23 cellular contexts compared by ENCODE assay signal in genomic region chr11:128490092-128490491, GRCh38.
DNase-seq lines count a peak whose midpoint lies in the region; ATAC-seq, FAIRE-seq and TF ChIP-seq lines count a peak whose summit lies in the region.
"Had no signal": no experiment of that assay in that cellular context is flagged by ENCODE, and none has a peak within 500 bp of the region (broad histone marks: within the 10 kb centered on the region; RNA-seq: fewer than 3 reads in every experiment).

No MANE protein-coding gene starts in this region.

- H2BK20ac ChIP-seq in IMR-90 (ENCODE audit: low read depth, low read length), result no peak overlapping the region

- FAIRE-seq in D721Med (lab: Jason Lieb, UNC), result no peak
- FAIRE-seq: HepG2, kidney had no signal

- H3K27me3 ChIP-seq in IMR-90 (ENCODE audit: control insufficient read depth, insufficient read depth, low read length) (no peaks in the 10 kb centered on the region), ascending aorta (no peaks in the 10 kb centered on the region)
- H3K27me3 ChIP-seq: breast epithelium, foreskin keratinocyte had no signal

- no peak overlapping the region for H2BK15ac ChIP-seq in IMR-90 (ENCODE audit: low read depth, low read length)

- BruUV-seq in IMR-90 (replicated peaks; lab: Mats Ljungman, UMichigan), result no TSS peak

- peak overlapping the region; percentile 10; the same call in 1 of the 2 replicates for H3K23ac ChIP-seq in IMR-90 (ENCODE audit: low read depth, low read length)

- no peak overlapping the region for H2BK120ac ChIP-seq in IMR-90 (ENCODE audit: low read depth, low read length)

- peak overlapping the region; percentile 81 for H3K27ac Mint-ChIP-seq in activated CD8-positive, alpha-beta memory T cell treated with anti-CD3 and anti-CD28 coated beads, Interleukin-2, amount 10 ng/mL, durations not matched to agents 7 days and 5 days
- H3K27ac Mint-ChIP-seq in activated naive CD8-positive, alpha-beta T cell treated with anti-CD3 and anti-CD28 coated beads, Interleukin-2, amount 10 ng/mL, durations not matched to agents 7 days and 5 days, result peak overlapping the region; percentile 95
- H3K27ac Mint-ChIP-seq: CD14-positive monocyte, nephron had no signal

- H2BK5ac ChIP-seq in IMR-90 (ENCODE audit: low read depth, low read length, poor library complexity, severe bottlenecking), result no peak overlapping the region

- H3K9me3 Mint-ChIP-seq in activated CD8-positive, alpha-beta memory T cell treated with anti-CD3 and anti-CD28 coated beads, Interleukin-2, amount 10 ng/mL, durations not matched to agents 7 days and 5 days (ENCODE audit: low read depth), result no peaks in the 10 kb centered on the region
- no peaks in the 10 kb centered on the region for H3K9me3 Mint-ChIP-seq in activated naive CD8-positive, alpha-beta T cell treated with anti-CD3 and anti-CD28 coated beads, Interleukin-2, amount 10 ng/mL, durations not matched to agents 7 days and 5 days
- H3K9me3 Mint-ChIP-seq: nephron had no signal

- no peak for DNase-seq in activated CD8-positive, alpha-beta memory T cell treated with anti-CD3 and anti-CD28 coated beads, Interleukin-2, amount 10 ng/mL, durations not matched to agents 7 days and 5 days
- DNase-seq in activated CD8-positive, alpha-beta memory T cell treated with anti-CD3 and anti-CD28 coated beads, Interleukin-2, amount 50 U/mL, for 48 hours, result no peak
- DNase-seq in IMR-90 (no peak), ascending aorta (ENCODE audit: low spot score in 2 of 2) (no peak), D721Med (ENCODE audit: insufficient read length, low spot score) (no peak)
- no peak for DNase-seq in activated naive CD8-positive, alpha-beta T cell treated with anti-CD3 and anti-CD28 coated beads, Interleukin-2, amount 10 ng/mL, durations not matched to agents 7 days and 5 days
- peak; percentile 31 for DNase-seq in stimulated activated CD8-positive, alpha-beta memory T cell treated with anti-CD3 and anti-CD28 coated beads, Interleukin-4, amount 100 ng/mL, for 48 hours
- DNase-seq: cortex of kidney; DMS79; foreskin keratinocyte; HCEC 1CT; hippocampal formation; kidney; mammary epithelial cell; NCI-H1436 treated with DMSO at 0.1 percent for 48 hours; NCI-H2171 treated with DMSO at 0.1 percent for 48 hours; stimulated activated CD4-positive, alpha-beta T cell treated with anti-CD3 and anti-CD28 coated beads, Interleukin-2, amount 100 ng/mL, for 48 hours had no signal

- H3K14ac ChIP-seq in IMR-90 (replicated peaks; ENCODE audit: low read depth, low read length), result no peak overlapping the region

- POLR2A ChIA-PET in IMR-90 (lab: Charles Lee; ENCODE audit: unreplicated experiment), result no interaction called here
- POLR2A ChIA-PET in activated naive CD8-positive, alpha-beta T cell treated with anti-CD3 and anti-CD28 coated beads, Interleukin-2, amount 10 ng/mL, durations not matched to agents 7 days and 5 days (lab: Charles Lee), result interaction anchor here (0.9 to 34.4 kb wide), 7 partner anchors 3 to 167 kb away, joined by 3 to 716 read pairs (median 5); no protein-coding TSS in a partner anchor

- no peaks in the 10 kb centered on the region for H3K27me3 Mint-ChIP-seq in activated CD8-positive, alpha-beta memory T cell treated with anti-CD3 and anti-CD28 coated beads, Interleukin-2, amount 10 ng/mL, durations not matched to agents 7 days and 5 days
- H3K27me3 Mint-ChIP-seq in activated naive CD8-positive, alpha-beta T cell treated with anti-CD3 and anti-CD28 coated beads, Interleukin-2, amount 10 ng/mL, durations not matched to agents 7 days and 5 days, result no peaks in the 10 kb centered on the region

- no peak overlapping the region for H3K18ac ChIP-seq in IMR-90 (ENCODE audit: low read depth, low read length)

- WGBS in IMR-90 (ENCODE audit: extremely low coverage in 2 of 2, insufficient read length in 1 of 2), 2 experiments, result 100% methylated on average over 1 of the region's 3 CpGs; no CpG with 5 or more reads in 1 of the 2 experiments

- H3K4me3 Mint-ChIP-seq in activated CD8-positive, alpha-beta memory T cell treated with anti-CD3 and anti-CD28 coated beads, Interleukin-2, amount 10 ng/mL, durations not matched to agents 7 days and 5 days, result peak overlapping the region; percentile 22
- peak overlapping the region; percentile 80 for H3K4me3 Mint-ChIP-seq in activated naive CD8-positive, alpha-beta T cell treated with anti-CD3 and anti-CD28 coated beads, Interleukin-2, amount 10 ng/mL, durations not matched to agents 7 days and 5 days
- H3K4me3 Mint-ChIP-seq: CD14-positive monocyte, nephron had no signal

- no peak overlapping the region for H3K4me2 ChIP-seq in IMR-90 (ENCODE audit: low read depth, low read length)

- no peak for TF ChIP-seq RAD21 in IMR-90 (IDR thresholded peaks at IDR 0.05; ENCODE audit: low read length)

- H2AK9ac ChIP-seq in IMR-90 (replicated peaks; ENCODE audit: low read depth, low read length, poor library complexity), result no peak overlapping the region

- no peak overlapping the region for H3K56ac ChIP-seq in IMR-90 (ENCODE audit: extremely low read depth, insufficient read depth, low read length)

- peaks cover 85% of the 10 kb centered on the region for H3K36me3 Mint-ChIP-seq in activated CD8-positive, alpha-beta memory T cell treated with anti-CD3 and anti-CD28 coated beads, Interleukin-2, amount 10 ng/mL, durations not matched to agents 7 days and 5 days
- peaks cover 78% of the 10 kb centered on the region for H3K36me3 Mint-ChIP-seq in activated naive CD8-positive, alpha-beta T cell treated with anti-CD3 and anti-CD28 coated beads, Interleukin-2, amount 10 ng/mL, durations not matched to agents 7 days and 5 days

- H3K36me3 ChIP-seq in IMR-90 (ENCODE audit: control insufficient read depth, insufficient read depth, low read length), result peaks cover 23% of the 10 kb centered on the region
- H3K36me3 ChIP-seq in ascending aorta, result peaks cover 36 to 45% of the 10 kb centered on the region in 2 donors
- H3K36me3 ChIP-seq: breast epithelium had no signal

- H3K9me3 ChIP-seq in IMR-90 (ENCODE audit: control insufficient read depth, insufficient read depth, low read length) (no peaks in the 10 kb centered on the region), ascending aorta (no peaks in the 10 kb centered on the region)
- H3K9me3 ChIP-seq: breast epithelium had no signal

- H3K9ac ChIP-seq in IMR-90 (ENCODE audit: low read depth, low read length), result no peak overlapping the region

- ATAC-seq in activated CD8-positive, alpha-beta memory T cell treated with anti-CD3 and anti-CD28 coated beads, Interleukin-2, amount 10 ng/mL, durations not matched to agents 7 days and 5 days, result no peak
- ATAC-seq in IMR-90 (ENCODE audit: low read depth) (no peak), GM19455 (IDR thresholded peaks at IDR 0.05; ENCODE audit: unreplicated experiment) (no peak)
- no peak for ATAC-seq in activated naive CD8-positive, alpha-beta T cell treated with anti-CD3 and anti-CD28 coated beads, Interleukin-2, amount 10 ng/mL, durations not matched to agents 7 days and 5 days (ENCODE audit: low read depth)
- ATAC-seq: foreskin keratinocyte, HepG2 had no signal

- no peak overlapping the region for H4K91ac ChIP-seq in IMR-90 (ENCODE audit: insufficient read depth, low read depth, low read length)

- no peak overlapping the region for H3K4ac ChIP-seq in IMR-90 (ENCODE audit: low read depth, low read length)

- intact Hi-C loops in IMR-90 (cut with micrococcal nuclease) (no loop called here), ascending aorta (cut with DNase I) (no loop called here)

- CTCF ChIA-PET in activated CD8-positive, alpha-beta memory T cell treated with anti-CD3 and anti-CD28 coated beads, Interleukin-2, amount 10 ng/mL, durations not matched to agents 7 days and 5 days (lab: Charles Lee), result interaction anchor here (1.3 to 2.7 kb wide), 5 partner anchors 9 to 341 kb away, joined by 3 to 14 read pairs (median 5); no protein-coding TSS in a partner anchor
- CTCF ChIA-PET in IMR-90 (lab: Yijun Ruan, JAX), result no interaction called here

- no peak for TF ChIP-seq CTCF in IMR-90 (conservative IDR thresholded peaks at IDR 0.05; ENCODE audit: low read depth, low read length)
- no peak for TF ChIP-seq CTCF in ascending aorta (IDR thresholded peaks at IDR 0.05)
- no peak for TF ChIP-seq CTCF in D721Med (IDR thresholded peaks at IDR 0.05; ENCODE audit: insufficient read depth, missing control alignments)

- peak overlapping the region; percentile 65; the same call in 1 of the 2 replicates for H2AK5ac ChIP-seq in IMR-90 (ENCODE audit: low read depth, low read length)

- H4K20me1 ChIP-seq in IMR-90 (ENCODE audit: insufficient read depth, low read length), result peaks cover 59% of the 10 kb centered on the region

- in situ Hi-C loops in IMR-90 (cut with MboI; ENCODE audit: low sequenced_read_pairs), result no loop called here

- H3K4me3 ChIP-seq in IMR-90 (ENCODE audit: insufficient read depth, low read depth, low read length) (no peak overlapping the region), ascending aorta (no peak overlapping the region)
- H3K4me3 ChIP-seq: breast epithelium had no signal

- H3K4me1 ChIP-seq in IMR-90 (ENCODE audit: control insufficient read depth, insufficient read depth, low read length) (peaks cover 21% of the 10 kb centered on the region), ascending aorta (peaks cover 0 to 20% of the 10 kb centered on the region in 2 donors)

- H3K27ac ChIP-seq in IMR-90 (ENCODE audit: insufficient read depth, low read length) (no peak overlapping the region), ascending aorta (no peak overlapping the region)
- H3K27ac ChIP-seq: epithelial cell of prostate, foreskin keratinocyte had no signal

- dilution Hi-C loops in IMR-90 (cut with HindIII; ENCODE audit: low sequenced_read_pairs, unreplicated experiment), result no loop called here

- no peak overlapping the region for H4K8ac ChIP-seq in IMR-90 (ENCODE audit: low read depth in 2 of 2, low read length in 2 of 2)

- H2AFZ ChIP-seq in IMR-90 (replicated peaks; ENCODE audit: low read length, poor library complexity), result no peak overlapping the region

- peaks cover 93% of the 10 kb centered on the region for H3K4me1 Mint-ChIP-seq in activated CD8-positive, alpha-beta memory T cell treated with anti-CD3 and anti-CD28 coated beads, Interleukin-2, amount 10 ng/mL, durations not matched to agents 7 days and 5 days
- peaks cover 89% of the 10 kb centered on the region for H3K4me1 Mint-ChIP-seq in activated naive CD8-positive, alpha-beta T cell treated with anti-CD3 and anti-CD28 coated beads, Interleukin-2, amount 10 ng/mL, durations not matched to agents 7 days and 5 days

- no peak overlapping the region for H4K5ac ChIP-seq in IMR-90 (ENCODE audit: low read depth, low read length)

- peaks cover 39% of the 10 kb centered on the region for H3K9me1 ChIP-seq in IMR-90 (ENCODE audit: insufficient read depth, low read length)

- H3K79me1 ChIP-seq in IMR-90 (ENCODE audit: low read depth in 1 of 2, low read length in 2 of 2), result peaks cover 42 to 84% of the 10 kb centered on the region in 2 experiments

- no peak for TF ChIP-seq POLR2A in IMR-90 (IDR thresholded peaks at IDR 0.05; ENCODE audit: low read depth, low read length)

TF ChIP-seq in IMR-90, 13 proteins besides CTCF, POLR2A, EP300 and RAD21 (continues in another document):
- no peak for TF ChIP-seq NFE2L2 (IDR thresholded peaks at IDR 0.05; ENCODE audit: low read depth, low read length)
- no peak for TF ChIP-seq CHD1 (IDR thresholded peaks at IDR 0.05; ENCODE audit: low read depth, low read length)
- no peak for TF ChIP-seq SMC3 (IDR thresholded peaks at IDR 0.05; ENCODE audit: low read depth, low read length)
- no peak for TF ChIP-seq MAFK (IDR thresholded peaks at IDR 0.05; ENCODE audit: low read depth, low read length)
- no peak for TF ChIP-seq MXI1 (IDR thresholded peaks at IDR 0.05; ENCODE audit: borderline replicate concordance, low read depth, low read length)
